19 cellular contexts compared by ENCODE assay signal in genomic region chr10:112587709-112588108, GRCh38.
"Had no signal": no experiment of that assay in that cellular context is flagged by ENCODE, and none has a peak within 500 bp of the region (broad histone marks: within the 10 kb centered on the region; RNA-seq: fewer than 3 reads in every experiment).

No MANE protein-coding gene starts in this region.

- H3K4me1 Mint-ChIP-seq: activated CD4-positive, alpha-beta memory T cell treated with anti-CD3 and anti-CD28 coated beads, Interleukin-2, amount 10 ng/mL, durations not matched to agents 7 days and 5 days; activated naive CD4-positive, alpha-beta T cell treated with anti-CD3 and anti-CD28 coated beads, Interleukin-2, amount 50 U/mL, for 24 hours; stimulated activated memory B cell treated with anti-CD40 and anti-IgM and Interleukin-4, amounts not matched to agents 10 μg/mL and 1 μg/mL and 100 μg/mL, for 72 hours; T-cell had no signal

- H3K27ac ChIP-seq: esophagus squamous epithelium, foreskin keratinocyte, psoas muscle, VCaP had no signal

- ATAC-seq: foreskin keratinocyte; psoas muscle; sciatic nerve; stimulated activated memory B cell treated with anti-CD40 and anti-IgM and Interleukin-4, amounts not matched to agents 10 μg/mL and 1 μg/mL and 100 μg/mL, for 72 hours; T-cell had no signal

- H3K9me3 ChIP-seq: esophagus squamous epithelium, psoas muscle had no signal

- H3K4me1 ChIP-seq: psoas muscle had no signal

- FAIRE-seq: endothelial cell of umbilical vein had no signal

- H3K9me3 Mint-ChIP-seq: activated naive CD4-positive, alpha-beta T cell treated with anti-CD3 and anti-CD28 coated beads, Interleukin-2, amount 50 U/mL, for 24 hours; brain; stimulated activated memory B cell treated with anti-CD40 and anti-IgM and Interleukin-4, amounts not matched to agents 10 μg/mL and 1 μg/mL and 100 μg/mL, for 72 hours; T-cell had no signal

- H3K4me3 ChIP-seq: esophagus squamous epithelium, psoas muscle had no signal

- H3K27me3 Mint-ChIP-seq: activated CD4-positive, alpha-beta memory T cell treated with anti-CD3 and anti-CD28 coated beads, Interleukin-2, amount 10 ng/mL, durations not matched to agents 7 days and 5 days; activated naive CD4-positive, alpha-beta T cell treated with anti-CD3 and anti-CD28 coated beads, Interleukin-2, amount 50 U/mL, for 24 hours; stimulated activated memory B cell treated with anti-CD40 and anti-IgM and Interleukin-4, amounts not matched to agents 10 μg/mL and 1 μg/mL and 100 μg/mL, for 72 hours; T-cell had no signal

- H3K4me3 Mint-ChIP-seq: activated CD4-positive, alpha-beta memory T cell treated with anti-CD3 and anti-CD28 coated beads, Interleukin-2, amount 10 ng/mL, durations not matched to agents 7 days and 5 days; activated naive CD4-positive, alpha-beta T cell treated with anti-CD3 and anti-CD28 coated beads, Interleukin-2, amount 50 U/mL, for 24 hours; stimulated activated memory B cell treated with anti-CD40 and anti-IgM and Interleukin-4, amounts not matched to agents 10 μg/mL and 1 μg/mL and 100 μg/mL, for 72 hours; T-cell had no signal

- DNase-seq: activated CD4-positive, alpha-beta memory T cell treated with anti-CD3 and anti-CD28 coated beads, Interleukin-2, amount 10 ng/mL, durations not matched to agents 7 days and 5 days; activated CD4-positive, alpha-beta T cell treated with anti-CD3 and anti-CD28 coated beads for 4 hours; activated effector memory CD4-positive, alpha-beta T cell treated with anti-CD3 and anti-CD28 coated beads, Interleukin-2, amount 50 U/mL, for 16 hours; activated T-cell treated with anti-CD3 and anti-CD28 coated beads, Interleukin-2, amount 50 U/mL, for 48 hours; central memory CD4-positive, alpha-beta T cell; cortex of kidney; effector CD8-positive, alpha-beta T cell; esophagus squamous epithelium; foreskin keratinocyte; glutamatergic neuron; psoas muscle; stimulated activated CD4-positive, alpha-beta T cell treated with anti-CD3 and anti-CD28 coated beads, Interleukin-1b, Interleukin-23, amount 100 ng/mL, for 48 hours; T-cell had no signal

- H3K27ac Mint-ChIP-seq: activated CD4-positive, alpha-beta memory T cell treated with anti-CD3 and anti-CD28 coated beads, Interleukin-2, amount 10 ng/mL, durations not matched to agents 7 days and 5 days; activated naive CD4-positive, alpha-beta T cell treated with anti-CD3 and anti-CD28 coated beads, Interleukin-2, amount 50 U/mL, for 24 hours; brain; stimulated activated memory B cell treated with anti-CD40 and anti-IgM and Interleukin-4, amounts not matched to agents 10 μg/mL and 1 μg/mL and 100 μg/mL, for 72 hours; T-cell had no signal

- H3K27me3 ChIP-seq: esophagus squamous epithelium, foreskin keratinocyte had no signal
